19 cellular contexts compared by ENCODE assay signal in the genomic region with DNA sequence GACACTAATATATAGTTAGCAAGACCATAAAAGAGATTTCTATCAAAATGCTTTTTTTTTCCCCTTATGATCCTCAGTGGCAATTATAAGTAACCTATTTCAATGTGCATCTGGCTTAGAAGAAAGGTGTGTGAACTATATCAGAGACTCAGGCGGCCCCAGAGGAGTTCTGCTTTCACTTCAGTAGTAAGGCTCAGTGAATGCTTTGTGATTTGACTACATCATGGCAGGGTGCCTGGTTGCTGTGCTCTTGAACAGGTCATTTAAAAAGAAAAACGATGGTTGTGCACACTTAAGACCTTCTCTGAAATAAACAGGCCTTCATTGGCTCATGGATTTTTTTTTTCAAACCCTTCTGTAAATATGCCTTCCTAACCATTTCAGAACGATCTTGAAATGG.
DNase-seq lines count a peak whose midpoint lies in the region; ATAC-seq and TF ChIP-seq lines count a peak whose summit lies in the region.
"Had no signal": no experiment of that assay in that cellular context is flagged by ENCODE, and none has a peak within 500 bp of the region (broad histone marks: within the 10 kb centered on the region; RNA-seq: fewer than 3 reads in every experiment).

No MANE protein-coding gene starts in this region.

- TF ChIP-seq CTCF in GM20000 (IDR thresholded peaks at IDR 0.05; ENCODE audit: extremely low read depth, missing control alignments) (no peak), GM13976 (IDR thresholded peaks at IDR 0.05; ENCODE audit: borderline replicate concordance, control extremely low read depth, extremely low read depth, insufficient read depth, missing control alignments) (no peak)

- no peaks in the 10 kb centered on the region for H3K4me1 Mint-ChIP-seq in activated CD4-positive, alpha-beta T cell treated with anti-CD3 and anti-CD28 coated beads, Interleukin-2, amount 10 ng/mL, durations not matched to agents 7 days and 5 days
- H3K4me1 Mint-ChIP-seq: B cell, T-cell had no signal

- POLR2A ChIA-PET in activated CD4-positive, alpha-beta T cell treated with anti-CD3 and anti-CD28 coated beads, Interleukin-2, amount 10 ng/mL, durations not matched to agents 7 days and 5 days (lab: Charles Lee) = no interaction called here

- H3K36me3 Mint-ChIP-seq in activated CD4-positive, alpha-beta T cell treated with anti-CD3 and anti-CD28 coated beads, Interleukin-2, amount 10 ng/mL, durations not matched to agents 7 days and 5 days (ENCODE audit: low read depth) = no peaks in the 10 kb centered on the region
- H3K36me3 Mint-ChIP-seq: T-cell had no signal

- ATAC-seq in GM18511 (IDR thresholded peaks at IDR 0.05; ENCODE audit: unreplicated experiment) (peak; percentile 62), GM18907 (IDR thresholded peaks at IDR 0.05; ENCODE audit: unreplicated experiment) (no peak)
- ATAC-seq: PC-3, T-cell had no signal

- no peaks in the 10 kb centered on the region for H3K9me3 Mint-ChIP-seq in activated CD4-positive, alpha-beta T cell treated with anti-CD3 and anti-CD28 coated beads, Interleukin-2, amount 10 ng/mL, durations not matched to agents 7 days and 5 days
- H3K9me3 Mint-ChIP-seq: CD4-positive, alpha-beta T cell had no signal

- DNase-seq in NCI-H187 (lab: John Stamatoyannopoulos, UW) = peak; percentile 32 to 58
- peak; percentile 18 for DNase-seq in astrocyte of the hippocampus (ENCODE audit: low read depth, low spot score)
- DNase-seq in midbrain (lab: John Stamatoyannopoulos, UW) = peak; percentile 10
- DNase-seq in GM20000 (ENCODE audit: low spot score) = no peak
- DNase-seq in activated CD4-positive, alpha-beta T cell treated with anti-CD3 and anti-CD28 coated beads, Interleukin-2, amount 10 ng/mL, durations not matched to agents 7 days and 5 days = no peak
- no peak for DNase-seq in GM13976 (ENCODE audit: low spot score)
- DNase-seq: ACHN; CD4-positive, alpha-beta T cell; DND-41; GDM1; Karpas-422; MM.1S; NCI-H1105; NCI-H524 treated with DMSO at 0.1 percent for 48 hours; PC-3; T-cell had no signal

- no peaks in the 10 kb centered on the region for H3K27me3 Mint-ChIP-seq in activated CD4-positive, alpha-beta T cell treated with anti-CD3 and anti-CD28 coated beads, Interleukin-2, amount 10 ng/mL, durations not matched to agents 7 days and 5 days
- H3K27me3 Mint-ChIP-seq: B cell; CD4-positive, alpha-beta T cell; T-cell had no signal

- no peak overlapping the region for H3K4me3 Mint-ChIP-seq in activated CD4-positive, alpha-beta T cell treated with anti-CD3 and anti-CD28 coated beads, Interleukin-2, amount 10 ng/mL, durations not matched to agents 7 days and 5 days
- H3K4me3 Mint-ChIP-seq: B cell; CD4-positive, alpha-beta T cell; T-cell had no signal

- CTCF ChIA-PET in activated CD4-positive, alpha-beta T cell treated with anti-CD3 and anti-CD28 coated beads, Interleukin-2, amount 10 ng/mL, durations not matched to agents 7 days and 5 days (lab: Charles Lee) = no interaction called here

- in situ Hi-C loops in GM13976 (cut with MboI; ENCODE audit: low sequenced_read_pairs, unreplicated experiment) = no loop called here

- no peak overlapping the region for H3K27ac Mint-ChIP-seq in activated CD4-positive, alpha-beta T cell treated with anti-CD3 and anti-CD28 coated beads, Interleukin-2, amount 10 ng/mL, durations not matched to agents 7 days and 5 days
- H3K27ac Mint-ChIP-seq: B cell; CD4-positive, alpha-beta T cell; T-cell had no signal

Comparison
In these comparisons a context has a peak if more than half of its experiments do, and no peak if none do; other contexts are left out.
1. DNase-seq: peak in NCI-H187 (2 of 2), astrocyte of the hippocampus (single experiment) and midbrain (single experiment); none in GM20000 (single experiment), activated CD4-positive, alpha-beta T cell treated with anti-CD3 and anti-CD28 coated beads, Interleukin-2, amount 10 ng/mL, durations not matched to agents 7 days and 5 days (single experiment) and GM13976 (single experiment).